ENCODE assay signal across 9 cellular contexts in genomic region chr15:25345943-25346342, GRCh38.
DNase-seq lines count a peak whose midpoint lies in the region; FAIRE-seq and TF ChIP-seq lines count a peak whose summit lies in the region.
"Had no signal": no experiment of that assay in that cellular context is flagged by ENCODE, and none has a peak within 500 bp of the region (broad histone marks: within the 10 kb centered on the region; RNA-seq: fewer than 3 reads in every experiment).

No MANE protein-coding gene starts in this region.

- H4K20me1 ChIP-seq in hepatocyte (ENCODE audit: insufficient read depth, poor library complexity, severe bottlenecking), result no peaks in the 10 kb centered on the region

- no peaks in the 10 kb centered on the region for H3K9me2 ChIP-seq in hepatocyte (replicated peaks; ENCODE audit: insufficient read depth)

- peaks cover 13% of the 10 kb centered on the region for H3K79me2 ChIP-seq in hepatocyte

- H3K27me3 Mint-ChIP-seq in activated naive CD4-positive, alpha-beta T cell treated with anti-CD3 and anti-CD28 coated beads, Interleukin-2, amount 10 ng/mL, durations not matched to agents 7 days and 5 days, result no peaks in the 10 kb centered on the region
- H3K27me3 Mint-ChIP-seq: stimulated activated memory B cell treated with anti-CD40 and anti-IgM and Interleukin-4, amounts not matched to agents 10 μg/mL and 1 μg/mL and 100 μg/mL, for 72 hours had no signal

- H2AFZ ChIP-seq in hepatocyte, result no peak overlapping the region

- H3K27ac ChIP-seq in hepatocyte (no peak overlapping the region), stomach smooth muscle (ENCODE audit: low read length) (peak overlapping the region; percentile 6)

- H3K27ac Mint-ChIP-seq in activated naive CD4-positive, alpha-beta T cell treated with anti-CD3 and anti-CD28 coated beads, Interleukin-2, amount 10 ng/mL, durations not matched to agents 7 days and 5 days, result no peak overlapping the region
- H3K27ac Mint-ChIP-seq: stimulated activated memory B cell treated with anti-CD40 and anti-IgM and Interleukin-4, amounts not matched to agents 10 μg/mL and 1 μg/mL and 100 μg/mL, for 72 hours had no signal

- no peak for FAIRE-seq in bronchial epithelial cell (lab: Jason Lieb, UNC)

- H3K36me3 ChIP-seq in bronchial epithelial cell (ENCODE audit: control insufficient read depth, insufficient read depth, low read length) (peaks cover 3% of the 10 kb centered on the region), hepatocyte (replicated peaks; ENCODE audit: insufficient read depth, low read depth) (peaks cover 3% of the 10 kb centered on the region), stomach smooth muscle (ENCODE audit: control insufficient read depth in 2 of 2, insufficient read depth in 2 of 2, low read length in 2 of 2) (no peaks in the 10 kb centered on the region)

- H3K36me3 Mint-ChIP-seq in activated naive CD4-positive, alpha-beta T cell treated with anti-CD3 and anti-CD28 coated beads, Interleukin-2, amount 10 ng/mL, durations not matched to agents 7 days and 5 days, result peaks cover 71% of the 10 kb centered on the region

- H3K9ac ChIP-seq in stomach smooth muscle (ENCODE audit: low read length in 2 of 2), result no peak overlapping the region

- H3K4me1 ChIP-seq in hepatocyte (ENCODE audit: insufficient read depth), result no peaks in the 10 kb centered on the region
- peaks cover 2% of the 10 kb centered on the region for H3K4me1 ChIP-seq in stomach smooth muscle (ENCODE audit: control insufficient read depth, insufficient read depth, low read length)

- CTCF ChIA-PET in activated naive CD4-positive, alpha-beta T cell treated with anti-CD3 and anti-CD28 coated beads, Interleukin-2, amount 10 ng/mL, durations not matched to agents 7 days and 5 days (lab: Charles Lee), result no interaction called here

- H3K27me3 ChIP-seq in bronchial epithelial cell (ENCODE audit: control insufficient read depth, insufficient read depth, low read length) (no peaks in the 10 kb centered on the region), hepatocyte (no peaks in the 10 kb centered on the region), stomach smooth muscle (ENCODE audit: control insufficient read depth in 1 of 2, insufficient read depth in 2 of 2, low read length in 2 of 2) (no peaks in the 10 kb centered on the region)

- H3K9me3 Mint-ChIP-seq in activated naive CD4-positive, alpha-beta T cell treated with anti-CD3 and anti-CD28 coated beads, Interleukin-2, amount 10 ng/mL, durations not matched to agents 7 days and 5 days, result peaks cover 11% of the 10 kb centered on the region
- H3K9me3 Mint-ChIP-seq: stimulated activated memory B cell treated with anti-CD40 and anti-IgM and Interleukin-4, amounts not matched to agents 10 μg/mL and 1 μg/mL and 100 μg/mL, for 72 hours had no signal

- no peaks in the 10 kb centered on the region for H3K4me1 Mint-ChIP-seq in activated naive CD4-positive, alpha-beta T cell treated with anti-CD3 and anti-CD28 coated beads, Interleukin-2, amount 10 ng/mL, durations not matched to agents 7 days and 5 days
- H3K4me1 Mint-ChIP-seq: stimulated activated memory B cell treated with anti-CD40 and anti-IgM and Interleukin-4, amounts not matched to agents 10 μg/mL and 1 μg/mL and 100 μg/mL, for 72 hours had no signal

- H3K4me3 ChIP-seq in bronchial epithelial cell (ENCODE audit: low read depth, low read length) (no peak overlapping the region), hepatocyte (no peak overlapping the region), stomach smooth muscle (ENCODE audit: low read length in 2 of 2) (no peak overlapping the region)

- H3K4me2 ChIP-seq in hepatocyte, result no peak overlapping the region

- TF ChIP-seq CTCF in bronchial epithelial cell (IDR thresholded peaks at IDR 0.05; ENCODE audit: insufficient read depth, low read length, severe bottlenecking) (peak; percentile 31), hepatocyte (IDR thresholded peaks at IDR 0.05; ENCODE audit: poor library complexity) (peak; percentile 8)

- no peaks in the 10 kb centered on the region for H3K9me3 ChIP-seq in hepatocyte (ENCODE audit: low read depth)
- H3K9me3 ChIP-seq in stomach smooth muscle (ENCODE audit: control insufficient read depth in 2 of 2, low read length in 2 of 2), result peaks cover 2 to 5% of the 10 kb centered on the region in 2 donors

- 74% methylated on average over 3 of the region's 3 CpGs for WGBS in hepatocyte (ENCODE audit: low lambda C conversion rate, missing lambda C conversion rate)

- no peak overlapping the region for H3K4me3 Mint-ChIP-seq in activated naive CD4-positive, alpha-beta T cell treated with anti-CD3 and anti-CD28 coated beads, Interleukin-2, amount 10 ng/mL, durations not matched to agents 7 days and 5 days
- H3K4me3 Mint-ChIP-seq: stimulated activated memory B cell treated with anti-CD40 and anti-IgM and Interleukin-4, amounts not matched to agents 10 μg/mL and 1 μg/mL and 100 μg/mL, for 72 hours had no signal

- DNase-seq in HuH-7 (ENCODE audit: low spot score), result peak; percentile 5
- DNase-seq in bronchial epithelial cell (ENCODE audit: low read depth), result peak; percentile 13
- no peak for DNase-seq in hepatocyte (ENCODE audit: low spot score)
- no peak for DNase-seq in activated naive CD4-positive, alpha-beta T cell treated with anti-CD3 and anti-CD28 coated beads, Interleukin-2, amount 10 ng/mL, durations not matched to agents 7 days and 5 days
- no peak for DNase-seq in stimulated activated naive CD4-positive, alpha-beta T cell treated with Interleukin-2 at 50 U/mL for 16 hours (lab: John Stamatoyannopoulos, UW)
- no peak for DNase-seq in SHP77 treated with DMSO at 0.1 percent for 48 hours (lab: John Stamatoyannopoulos, UW)
- DNase-seq in activated effector memory CD4-positive, alpha-beta T cell treated with Interleukin-2 at 50 U/mL for 16 hours, result no peak

Comparison
In these comparisons a context has a peak if more than half of its experiments do, and no peak if none do; other contexts are left out.
1. DNase-seq: peak in HuH-7 (single experiment) and bronchial epithelial cell (single experiment); none in hepatocyte (single experiment), activated naive CD4-positive, alpha-beta T cell treated with anti-CD3 and anti-CD28 coated beads, Interleukin-2, amount 10 ng/mL, durations not matched to agents 7 days and 5 days (single experiment), stimulated activated naive CD4-positive, alpha-beta T cell treated with Interleukin-2 at 50 U/mL for 16 hours (single experiment), SHP77 treated with DMSO at 0.1 percent for 48 hours (single experiment) and activated effector memory CD4-positive, alpha-beta T cell treated with Interleukin-2 at 50 U/mL for 16 hours (single experiment).